1 cellular context compared by ENCODE assay signal in the genomic region with DNA sequence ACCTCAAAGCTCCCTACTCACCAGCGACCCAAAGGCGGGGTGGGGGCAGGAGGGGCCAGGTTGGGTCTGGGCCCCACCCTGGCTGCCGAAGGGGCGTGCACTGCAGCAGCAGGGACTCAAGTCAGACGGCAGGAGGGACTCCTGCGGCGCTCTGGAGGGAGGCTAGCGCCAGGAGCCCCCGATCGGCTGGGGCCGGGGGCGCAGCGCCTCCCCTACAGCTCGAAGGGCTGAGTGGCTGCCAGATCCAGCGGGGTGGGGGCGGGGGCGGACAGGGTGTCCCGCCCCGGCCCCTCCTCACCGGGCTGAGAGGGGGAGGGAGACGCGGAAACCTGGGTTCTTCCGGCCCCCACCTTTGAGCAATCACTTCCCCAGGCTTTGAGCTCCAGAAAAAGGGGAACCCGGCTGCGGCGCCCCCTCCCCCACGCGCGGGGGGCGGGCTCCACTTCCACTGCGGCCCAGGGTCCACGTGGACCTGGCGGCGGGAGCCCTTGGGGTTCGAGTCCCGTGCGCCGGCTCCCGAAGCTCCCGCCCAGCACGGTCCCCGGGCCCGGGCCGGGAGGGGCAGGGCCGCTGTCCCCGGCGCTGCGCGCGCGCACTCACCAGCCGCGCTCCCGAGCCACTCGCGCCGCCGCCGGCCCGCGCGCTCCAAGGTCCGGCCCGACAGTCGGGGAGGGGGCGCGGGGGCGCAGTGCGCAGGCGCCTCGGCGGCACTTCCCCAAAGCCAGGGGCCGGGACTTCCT.
TF ChIP-seq lines count a peak whose summit lies in the region.

A gene with protein sequence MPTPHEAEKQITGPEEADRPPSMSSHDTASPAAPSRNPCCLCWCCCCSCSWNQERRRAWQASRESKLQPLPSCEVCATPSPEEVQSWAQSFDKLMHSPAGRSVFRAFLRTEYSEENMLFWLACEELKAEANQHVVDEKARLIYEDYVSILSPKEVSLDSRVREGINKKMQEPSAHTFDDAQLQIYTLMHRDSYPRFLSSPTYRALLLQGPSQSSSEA (minus strand): TSS at position 246 of the 740 bp plus-strand sequence. CDS start 2,632 bp downstream, outside the sequence.

TF ChIP-seq in HepG2, 621 proteins besides CTCF, POLR2A, EP300 and RAD21 (continued from another document):
- TF ChIP-seq, protein P1, sequence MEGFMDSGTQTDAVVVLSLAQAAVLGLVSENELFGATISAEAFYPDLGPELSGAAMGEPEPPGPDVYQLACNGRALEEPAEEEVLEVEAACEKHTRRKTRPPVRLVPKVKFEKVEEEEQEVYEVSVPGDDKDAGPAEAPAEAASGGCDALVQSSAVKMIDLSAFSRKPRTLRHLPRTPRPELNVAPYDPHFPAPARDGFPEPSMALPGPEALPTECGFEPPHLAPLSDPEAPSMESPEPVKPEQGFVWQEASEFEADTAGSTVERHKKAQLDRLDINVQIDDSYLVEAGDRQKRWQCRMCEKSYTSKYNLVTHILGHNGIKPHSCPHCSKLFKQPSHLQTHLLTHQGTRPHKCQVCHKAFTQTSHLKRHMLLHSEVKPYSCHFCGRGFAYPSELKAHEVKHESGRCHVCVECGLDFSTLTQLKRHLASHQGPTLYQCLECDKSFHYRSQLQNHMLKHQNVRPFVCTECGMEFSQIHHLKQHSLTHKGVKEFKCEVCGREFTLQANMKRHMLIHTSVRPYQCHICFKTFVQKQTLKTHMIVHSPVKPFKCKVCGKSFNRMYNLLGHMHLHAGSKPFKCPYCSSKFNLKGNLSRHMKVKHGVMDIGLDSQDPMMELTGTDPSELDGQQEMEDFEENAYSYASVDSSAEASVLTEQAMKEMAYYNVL (CRISPR knock-in tag; IDR thresholded peaks at IDR 0.05; ENCODE audit: borderline replicate concordance): no peak; the same call in 1 of the 2 replicates
- TF ChIP-seq ATF1 (CRISPR knock-in tag; IDR thresholded peaks at IDR 0.05) (no peak), TOPORS (CRISPR knock-in tag; IDR thresholded peaks at IDR 0.05) (no peak), HDAC6 (IDR thresholded peaks at IDR 0.05; ENCODE audit: low read depth, low read length) (no peak), MBD4 (IDR thresholded peaks at IDR 0.05; ENCODE audit: borderline replicate concordance, low read length) (no peak), ZNF17 (CRISPR knock-in tag; IDR thresholded peaks at IDR 0.05) (no peak), STAG1 (CRISPR knock-in tag; IDR thresholded peaks at IDR 0.05) (no peak), KDM3A (CRISPR knock-in tag; IDR thresholded peaks at IDR 0.05; ENCODE audit: low read depth) (peak; percentile 79; the same call in 1 of the 2 replicates), ZNF773 (CRISPR knock-in tag; IDR thresholded peaks at IDR 0.05; ENCODE audit: borderline replicate concordance) (no peak), KAT8 (CRISPR knock-in tag; IDR thresholded peaks at IDR 0.05) (0 out of 2 replicates have a peak, but pooled peaks have one; percentile 18)
